ENCODE assay signal across 8 cellular contexts in genomic region chr17:19727466-19728113, GRCh38. TPM values are rescaled to one million over a fixed set of nuclear protein-coding genes. Genes with fewer than 3 reads are reported as not detected.
DNase-seq lines count a peak whose midpoint lies in the region; ATAC-seq and TF ChIP-seq lines count a peak whose summit lies in the region.

No MANE protein-coding gene starts in this region.

- no peak overlapping the region for H3K4me2 ChIP-seq in osteoblast (ENCODE audit: insufficient read depth, low read length)

- no TSS peak for BruUV-seq in Panc1 (replicated peaks; lab: Mats Ljungman, UMichigan)

- in situ Hi-C loops in Panc1 (cut with HindIII; ENCODE audit: low pct_unique_long_range_greater_than_20kb, low sequenced_read_pairs), result no loop called here

- ATAC-seq in Panc1 (0 out of 2 replicates have a peak, but pooled peaks have one; percentile 13), HG02588 (IDR thresholded peaks at IDR 0.05; ENCODE audit: unreplicated experiment) (no peak)

- H3K4me3 ChIP-seq in Panc1 (ENCODE audit: low read depth in 2 of 2, low read length in 2 of 2) (no peak overlapping the region), osteoblast (ENCODE audit: insufficient read depth, low read length) (no peak overlapping the region), BE2C (ENCODE audit: low read depth, low read length) (no peak overlapping the region)

- CTCF ChIA-PET in Panc1 (lab: Charles Lee), result interaction anchor here (0.6 to 0.7 kb wide), 2 partner anchors 106 to 161 kb away, joined by 3 read pairs; no protein-coding TSS in a partner anchor

- H3K27ac ChIP-seq in Panc1 (ENCODE audit: low read length), result no peak overlapping the region; the same call in 1 of the 2 replicates
- H3K27ac ChIP-seq in osteoblast (ENCODE audit: low read depth, low read length), result peak overlapping the region; percentile 68

- intact Hi-C loops in Panc1 (cut with micrococcal nuclease; ENCODE audit: unreplicated experiment), result no loop called here

- H3K9me3 ChIP-seq in Panc1 (ENCODE audit: control insufficient read depth, insufficient read depth, low read depth, low read length) (no peaks in the 10 kb centered on the region), osteoblast (ENCODE audit: low read depth, low read length) (no peaks in the 10 kb centered on the region), BE2C (no peaks in the 10 kb centered on the region)

- H3K4me1 ChIP-seq in Panc1 (ENCODE audit: control insufficient read depth, insufficient read depth, low read length), result no peaks in the 10 kb centered on the region; the same call in 1 of the 2 replicates
- peaks cover 27% of the 10 kb centered on the region for H3K4me1 ChIP-seq in osteoblast (ENCODE audit: insufficient read depth, low read length)
- H3K4me1 ChIP-seq in BE2C, result peaks cover 4% of the 10 kb centered on the region

- H3K27me3 ChIP-seq in Panc1 (ENCODE audit: control insufficient read depth, insufficient read depth, low read length), result no peaks in the 10 kb centered on the region
- no peaks in the 10 kb centered on the region for H3K27me3 ChIP-seq in osteoblast (ENCODE audit: insufficient read depth, low read length)
- no peaks in the 10 kb centered on the region for H3K27me3 ChIP-seq in BE2C

- no peak for TF ChIP-seq CTCF in Panc1 (IDR thresholded peaks at IDR 0.05)
- no peak for TF ChIP-seq CTCF in osteoblast (IDR thresholded peaks at IDR 0.05; ENCODE audit: extremely low read depth, low read depth, low read length)
- no peak for TF ChIP-seq CTCF in BE2C (IDR thresholded peaks at IDR 0.05; ENCODE audit: low read depth, low read length)

- H2AFZ ChIP-seq in osteoblast (ENCODE audit: low read length), result peak overlapping the region; percentile 37

- POLR2A ChIA-PET in Panc1 (lab: Charles Lee), result no interaction called here

- peak; percentile 84 for DNase-seq in AG20443 (ENCODE audit: low spot score)
- DNase-seq in Panc1 (ENCODE audit: low read depth, low spot score), result no peak
- peak; percentile 92 for DNase-seq in fibroblast of peridontal ligament (ENCODE audit: extremely low read depth)
- DNase-seq in osteoblast (ENCODE audit: insufficient read length, low spot score, missing footprints), result peak; percentile 88
- DNase-seq in BE2C, result no peak
- DNase-seq in germinal center (ENCODE audit: low spot score), result no peak
- no peak for DNase-seq in NK-92 treated with Interleukin-12 subunit alpha and Interleukin-12 subunit beta, amount 100 ng/mL, for 24 hours (lab: John Stamatoyannopoulos, UW)

- no peaks in the 10 kb centered on the region for H4K20me1 ChIP-seq in osteoblast (ENCODE audit: insufficient read depth, low read length)

- H3K79me2 ChIP-seq in osteoblast (ENCODE audit: insufficient read depth, low read length), result no peaks in the 10 kb centered on the region

- H3K36me3 ChIP-seq in Panc1 (ENCODE audit: control insufficient read depth, insufficient read depth, low read length) (no peaks in the 10 kb centered on the region), osteoblast (ENCODE audit: insufficient read depth, low read length) (no peaks in the 10 kb centered on the region), BE2C (no peaks in the 10 kb centered on the region)

RNA-seq across cellular contexts. Expression of gene SLC47A2, which starts 11.2 kb away (rescaled TPM):
- total RNA-seq in Panc1 (2021; ENCODE audit: unreplicated experiment) (not detected), osteoblast (not detected in 2 replicates)
- polyA plus RNA-seq in Panc1 (2012; ENCODE audit: insufficient read length), result 0.13 TPM
- 0.37 TPM for polyA plus RNA-seq in BE2C (2012; ENCODE audit: insufficient read depth, insufficient read length, low read depth)

RNA-seq across cellular contexts. Expression of gene ALDH3A1, which starts 20.5 kb away (rescaled TPM):
- total RNA-seq in Panc1 (2021; ENCODE audit: unreplicated experiment) (0.21 TPM), osteoblast (under 0.01 TPM in 1 of 2 replicates, not detected in the other)
- polyA plus RNA-seq in Panc1 (2012; ENCODE audit: insufficient read length), result not detected
- 0.76 TPM for polyA plus RNA-seq in BE2C (2012; ENCODE audit: insufficient read depth, insufficient read length, low read depth)

Comparison
In these comparisons a context has a peak if more than half of its experiments do, and no peak if none do; other contexts are left out.
1. DNase-seq: peak in AG20443 (single experiment), fibroblast of peridontal ligament (single experiment) and osteoblast (single experiment); none in Panc1 (single experiment), BE2C (single experiment), germinal center (single experiment) and NK-92 treated with Interleukin-12 subunit alpha and Interleukin-12 subunit beta, amount 100 ng/mL, for 24 hours (single experiment).